In the genomic region with DNA sequence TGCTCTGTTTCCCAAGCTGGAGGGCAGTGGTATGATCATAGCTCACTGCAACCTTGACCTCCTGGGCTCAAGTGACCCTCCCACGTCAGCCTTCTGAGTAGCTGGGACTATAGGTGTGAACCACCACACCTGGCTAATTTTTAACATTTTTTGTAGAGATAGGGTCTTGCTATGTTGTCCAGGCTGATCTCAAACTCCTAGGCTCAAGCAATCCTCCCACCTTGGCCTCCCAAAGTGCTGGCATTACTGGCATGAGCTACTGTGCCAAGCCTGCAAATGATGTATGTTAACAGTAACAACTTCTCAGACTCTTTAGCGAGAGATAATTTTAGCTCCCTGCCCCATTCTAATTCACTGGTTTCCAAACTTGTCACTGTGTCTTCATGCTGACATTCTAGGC, we compare ENCODE assay signal across 20 cellular contexts. TPM values are rescaled to one million over a fixed set of nuclear protein-coding genes. Genes with fewer than 3 reads are reported as not detected.
DNase-seq lines count a peak whose midpoint lies in the region; ATAC-seq and TF ChIP-seq lines count a peak whose summit lies in the region.
"Had no signal": no experiment of that assay in that cellular context is flagged by ENCODE, and none has a peak within 500 bp of the region (broad histone marks: within the 10 kb centered on the region; RNA-seq: fewer than 3 reads in every experiment).

No MANE protein-coding gene starts in this region.

- no peaks in the 10 kb centered on the region for H4K20me1 ChIP-seq in GM23338 (replicated peaks; ENCODE audit: insufficient read depth)
- no peaks in the 10 kb centered on the region for H4K20me1 ChIP-seq in SK-N-SH (ENCODE audit: insufficient read depth)
- H4K20me1 ChIP-seq: BLaER1 had no signal

- H3F3A ChIP-seq in GM23338 (replicated peaks; ENCODE audit: low read depth) (0 out of 2 replicates have a peak, but pooled peaks cover 7% of the 10 kb centered on the region), SK-N-SH (replicated peaks; ENCODE audit: insufficient read depth) (no peaks in the 10 kb centered on the region)

- H3K9me3 Mint-ChIP-seq in Caco-2 (ENCODE audit: unreplicated experiment) (no peaks in the 10 kb centered on the region), GM23338 (no peaks in the 10 kb centered on the region), WTC11 (peaks cover 10% of the 10 kb centered on the region)
- H3K9me3 Mint-ChIP-seq: CD4-positive, alpha-beta memory T cell; CD8-positive, alpha-beta memory T cell had no signal

- no peaks in the 10 kb centered on the region for H3K36me3 ChIP-seq in Caco-2 (ENCODE audit: control insufficient read depth, insufficient read depth, low read length)
- no peaks in the 10 kb centered on the region for H3K36me3 ChIP-seq in GM23338 (ENCODE audit: insufficient read depth)
- no peaks in the 10 kb centered on the region for H3K36me3 ChIP-seq in SK-N-SH (replicated peaks in 1 of 2; ENCODE audit: control insufficient read depth in 1 of 2, insufficient read depth in 2 of 2, low read length in 1 of 2)
- H3K36me3 ChIP-seq: BE2C, BLaER1 had no signal

- H3K36me3 Mint-ChIP-seq in Caco-2 (ENCODE audit: insufficient read depth, unreplicated experiment) (no peaks in the 10 kb centered on the region), GM23338 (ENCODE audit: low read depth) (no peaks in the 10 kb centered on the region), WTC11 (no peaks in the 10 kb centered on the region)
- H3K36me3 Mint-ChIP-seq: CD14-positive monocyte; CD4-positive, alpha-beta memory T cell; CD4-positive, CD25-positive, alpha-beta regulatory T cell; CD8-positive, alpha-beta memory T cell had no signal

- TF ChIP-seq CTCF in Caco-2 (IDR thresholded peaks at IDR 0.05; ENCODE audit: insufficient read depth in 1 of 2, low read depth in 1 of 2, low read length in 1 of 2, severe bottlenecking in 1 of 2, unreplicated experiment in 1 of 2), result no peak
- TF ChIP-seq CTCF in GM23338 (conservative IDR thresholded peaks at IDR 0.05; ENCODE audit: low read depth in 2 of 2), result no peak
- no peak for TF ChIP-seq CTCF in WTC11 (IDR thresholded peaks at IDR 0.05)
- no peak for TF ChIP-seq CTCF in SK-N-SH (IDR thresholded peaks at IDR 0.05)

- ATAC-seq in GM23338 (no peak), WTC11 (no peak)

- H3K27ac Mint-ChIP-seq in Caco-2 (ENCODE audit: unreplicated experiment) (peak overlapping the region; percentile 58), GM23338 (no peak overlapping the region), WTC11 (no peak overlapping the region)
- H3K27ac Mint-ChIP-seq: CD4-positive, CD25-positive, alpha-beta regulatory T cell had no signal

- peaks cover 11% of the 10 kb centered on the region for H3K4me1 ChIP-seq in Caco-2
- no peaks in the 10 kb centered on the region for H3K4me1 ChIP-seq in GM23338 (ENCODE audit: insufficient read depth)
- no peaks in the 10 kb centered on the region for H3K4me1 ChIP-seq in SK-N-SH (ENCODE audit: control insufficient read depth in 1 of 2, insufficient read depth in 2 of 2, low read depth in 1 of 2, low read length in 1 of 2)
- H3K4me1 ChIP-seq: BE2C, BLaER1 had no signal

- H3K9me3 ChIP-seq in Caco-2 (no peaks in the 10 kb centered on the region), SK-N-SH (no peaks in the 10 kb centered on the region)
- H3K9me3 ChIP-seq: BE2C had no signal

- H3K79me2 ChIP-seq in GM23338 (replicated peaks; ENCODE audit: insufficient read depth) (no peaks in the 10 kb centered on the region), SK-N-SH (ENCODE audit: insufficient read depth) (no peaks in the 10 kb centered on the region)

- DNase-seq in Caco-2 (no peak), GM23338 (ENCODE audit: low spot score) (no peak), WTC11 (ENCODE audit: low spot score) (no peak), posterior vena cava (ENCODE audit: low spot score) (peak; percentile 30), pons (ENCODE audit: low spot score) (no peak), SK-N-SH (no peak), NCI-H2029 treated with DMSO at 0.1 percent for 48 hours (lab: John Stamatoyannopoulos, UW) (no peak)
- DNase-seq: 8988T; ACHN; BE2C; C1 segment of cervical spinal cord; Calu3; CD4-positive, alpha-beta memory T cell; CD4-positive, CD25-positive, alpha-beta regulatory T cell; CD8-positive, alpha-beta memory T cell; COR-L47; DMS79 treated with DMSO at 0.1 percent for 48 hours; GF-D8 had no signal

- WGBS in SK-N-SH (ENCODE audit: low lambda C conversion rate), result 47% methylated on average over 2 of the region's 2 CpGs

- no peak overlapping the region for H3K4me2 ChIP-seq in GM23338
- H3K4me2 ChIP-seq in SK-N-SH, result no peak overlapping the region
- H3K4me2 ChIP-seq: BLaER1 had no signal

- peak overlapping the region; percentile 88; the same call in 1 of the 2 replicates for H2AFZ ChIP-seq in GM23338
- H2AFZ ChIP-seq in SK-N-SH (ENCODE audit: low read depth), result no peak overlapping the region

- no peaks in the 10 kb centered on the region for H3K27me3 Mint-ChIP-seq in Caco-2 (ENCODE audit: insufficient read depth, unreplicated experiment)
- H3K27me3 Mint-ChIP-seq in GM23338 (ENCODE audit: insufficient read depth, low read depth, poor library complexity), result peaks cover 2% of the 10 kb centered on the region
- H3K27me3 Mint-ChIP-seq in WTC11 (ENCODE audit: low read depth), result no peaks in the 10 kb centered on the region

- H3K4me1 Mint-ChIP-seq in Caco-2 (ENCODE audit: low read depth, unreplicated experiment) (peaks cover 24% of the 10 kb centered on the region), GM23338 (peaks cover 2% of the 10 kb centered on the region; the same call in 1 of the 3 replicates), WTC11 (0 out of 2 replicates have a peak, but pooled peaks cover 6% of the 10 kb centered on the region)
- H3K4me1 Mint-ChIP-seq: CD14-positive monocyte had no signal

- H3K27me3 ChIP-seq in Caco-2 (replicated peaks; ENCODE audit: control insufficient read depth, insufficient read depth, low read length), result no peaks in the 10 kb centered on the region
- H3K27me3 ChIP-seq in GM23338 (ENCODE audit: insufficient read depth), result no peaks in the 10 kb centered on the region
- H3K27me3 ChIP-seq in SK-N-SH (ENCODE audit: insufficient read depth), result no peaks in the 10 kb centered on the region
- H3K27me3 ChIP-seq: BE2C, BLaER1 had no signal

- no peak for TF ChIP-seq EP300 in SK-N-SH (IDR thresholded peaks at IDR 0.05; ENCODE audit: borderline replicate concordance in 1 of 2, low read depth in 1 of 2, low read length in 1 of 2)

- BruUV-seq in Caco-2 (replicated peaks; lab: Mats Ljungman, UMichigan), result no TSS peak

- H3K27ac ChIP-seq in GM23338 (ENCODE audit: low read depth) (no peak overlapping the region), SK-N-SH (ENCODE audit: low read depth in 2 of 2, low read length in 1 of 2) (no peak overlapping the region)
- H3K27ac ChIP-seq: BLaER1 had no signal

- intact Hi-C loops in Caco-2 (cut with micrococcal nuclease; ENCODE audit: unreplicated experiment) (no loop called here), posterior vena cava (cut with DNase I) (no loop called here)

- H3K4me3 ChIP-seq in Caco-2 (ENCODE audit: low read depth, low read length) (no peak overlapping the region), GM23338 (no peak overlapping the region), SK-N-SH (ENCODE audit: low read depth in 2 of 2, low read length in 1 of 2) (no peak overlapping the region)
- H3K4me3 ChIP-seq: BLaER1 had no signal

- H3K9me2 ChIP-seq in GM23338 (ENCODE audit: insufficient read depth) (no peaks in the 10 kb centered on the region), SK-N-SH (no peaks in the 10 kb centered on the region)

- CTCF ChIA-PET in Caco-2 (lab: Charles Lee) (interaction anchor here (0.7 to 2.5 kb wide), 5 partner anchors 21 to 161 kb away, joined by 3 to 35 read pairs (median 7); no protein-coding TSS in a partner anchor), WTC11 (lab: Charles Lee) (interaction anchor here (0.8 to 2.9 kb wide), 9 partner anchors 22 to 161 kb away, joined by 3 to 21 read pairs (median 5); no protein-coding TSS in a partner anchor), SK-N-SH (lab: Yijun Ruan, JAX) (interaction anchor here (0.9 to 9.1 kb wide), 6 partner anchors 23 to 274 kb away, joined by 3 to 116 read pairs (median 4); no protein-coding TSS in a partner anchor)

- no peak for TF ChIP-seq RAD21 in SK-N-SH (IDR thresholded peaks at IDR 0.05; ENCODE audit: low read length)

- POLR2A ChIA-PET in Caco-2 (lab: Charles Lee), result interaction anchor here (0.5 to 1.3 kb wide), 4 partner anchors 64 to 274 kb away, joined by 3 to 4 read pairs (median 3); partner anchors contain the start of gene PHYH
- POLR2A ChIA-PET in WTC11 (lab: Charles Lee), result interaction anchor here (0.6 to 1.3 kb wide), 2 partner anchors 24 to 26 kb away, joined by 3 to 4 read pairs; no protein-coding TSS in a partner anchor
- POLR2A ChIA-PET in SK-N-SH (lab: Yijun Ruan, JAX), result interaction anchor here (0.6 kb wide), 2 partner anchors 15 to 542 kb away, joined by 3 read pairs; no protein-coding TSS in a partner anchor

- no peak overlapping the region for H3K9ac ChIP-seq in SK-N-SH
- H3K9ac ChIP-seq: BLaER1 had no signal

- H3K4me3 Mint-ChIP-seq in Caco-2 (ENCODE audit: unreplicated experiment), result peak overlapping the region; percentile 55
- no peak overlapping the region for H3K4me3 Mint-ChIP-seq in GM23338
- H3K4me3 Mint-ChIP-seq in WTC11, result no peak overlapping the region
- H3K4me3 Mint-ChIP-seq: CD14-positive monocyte; CD4-positive, alpha-beta memory T cell; CD4-positive, CD25-positive, alpha-beta regulatory T cell; CD8-positive, alpha-beta memory T cell had no signal

TF ChIP-seq in WTC11, 78 proteins besides CTCF, POLR2A, EP300 and RAD21:
- TF ChIP-seq ZNF121 (CRISPR knock-in tag; IDR thresholded peaks at IDR 0.05) (peak; percentile 58; the same call in 1 of the 2 replicates), NR1H2 (CRISPR knock-in tag; IDR thresholded peaks at IDR 0.05) (no peak)

TF ChIP-seq in SK-N-SH, 30 proteins besides CTCF, POLR2A, EP300 and RAD21 (continues in another document):
- TF ChIP-seq JUND (IDR thresholded peaks at IDR 0.05) (no peak), GABPA (IDR thresholded peaks at IDR 0.05; ENCODE audit: low read depth) (no peak), NRF1 (IDR thresholded peaks at IDR 0.05; ENCODE audit: low read depth, low read length) (no peak), USF2 (IDR thresholded peaks at IDR 0.05; ENCODE audit: borderline replicate concordance, low read depth, low read length) (no peak)

RNA-seq across cellular contexts. Expression of gene SEPHS1, which starts 27.7 kb away (rescaled TPM):
- total RNA-seq in Caco-2 (2022), result 129 and 139 TPM in 2 replicates
- total RNA-seq in GM23338 (2014; rRNA removed; shearing (Covaris generic)), result 609 and 662 TPM in 2 replicates
- 260 and 274 TPM in 2 replicates for polyA plus RNA-seq in GM23338 (2016; fragmentation: Nextera tagmentation; extraction: Ambion mirVana)
- total RNA-seq in WTC11 (2021), result 501 to 509 TPM (median 501 TPM) in 3 replicates
- 10 to 100 TPM; 29.7 to 30.7 TPM for total RNA-seq in posterior vena cava
- 64.8 and 79.8 TPM in 2 replicates for polyA plus RNA-seq in SK-N-SH (2012; rRNA removed)
- polyA plus RNA-seq in SK-N-SH (2012; cell fraction: cytosol; rRNA removed), result 62.8 and 85.9 TPM in 2 replicates
- 37.6 and 59.0 TPM in 2 replicates for polyA plus RNA-seq in SK-N-SH (2012; cell fraction: nucleus; rRNA removed)
